Comparison of ENCODE assay signal across 9 cellular contexts in genomic region chr5:149724130-149724850, GRCh38. TPM values are rescaled to one million over a fixed set of nuclear protein-coding genes. Genes with fewer than 3 reads are reported as not detected.
A peak's percentile ranks its signal among the peaks of the same experiment; 100 is the strongest.
DNase-seq lines count a peak whose midpoint lies in the region; ATAC-seq and TF ChIP-seq lines count a peak whose summit lies in the region.
"Had no signal": no experiment of that assay in that cellular context is flagged by ENCODE, and none has a peak within 500 bp of the region (broad histone marks: within the 10 kb centered on the region; RNA-seq: fewer than 3 reads in every experiment).

No MANE protein-coding gene starts in this region.

- H3K36me3 ChIP-seq in Caco-2 (ENCODE audit: control insufficient read depth, insufficient read depth, low read length): no peaks in the 10 kb centered on the region

- no peaks in the 10 kb centered on the region for H3K4me1 ChIP-seq in Caco-2

- no peaks in the 10 kb centered on the region for H3K27me3 ChIP-seq in Caco-2 (replicated peaks; ENCODE audit: control insufficient read depth, insufficient read depth, low read length)

- no TSS peak for BruUV-seq in Caco-2 (replicated peaks; lab: Mats Ljungman, UMichigan)

- H3K36me3 Mint-ChIP-seq in activated CD4-positive, alpha-beta T cell treated with anti-CD3 and anti-CD28 coated beads, Interleukin-2, amount 10 ng/mL, durations not matched to agents 7 days and 5 days (ENCODE audit: low read depth): no peaks in the 10 kb centered on the region
- H3K36me3 Mint-ChIP-seq in stimulated activated naive B cell treated with anti-CD40 and anti-IgM and Interleukin-4, amounts not matched to agents 10 μg/mL and 1 μg/mL and 100 μg/mL, for 72 hours: no peaks in the 10 kb centered on the region
- no peaks in the 10 kb centered on the region for H3K36me3 Mint-ChIP-seq in Caco-2 (ENCODE audit: insufficient read depth, unreplicated experiment)

- CTCF ChIA-PET in activated CD4-positive, alpha-beta T cell treated with anti-CD3 and anti-CD28 coated beads, Interleukin-2, amount 10 ng/mL, durations not matched to agents 7 days and 5 days (lab: Charles Lee): interaction anchor here (0.6 to 1.6 kb wide), 3 partner anchors 12 to 642 kb away, joined by 3 to 4 read pairs (median 3); no protein-coding TSS in a partner anchor
- CTCF ChIA-PET in Caco-2 (lab: Charles Lee): interaction anchor here (1.0 kb wide), 1 partner anchor 57 kb away, joined by 3 read pairs; no protein-coding TSS in a partner anchor

- POLR2A ChIA-PET in activated CD4-positive, alpha-beta T cell treated with anti-CD3 and anti-CD28 coated beads, Interleukin-2, amount 10 ng/mL, durations not matched to agents 7 days and 5 days (lab: Charles Lee): interaction anchor here (0.7 kb wide), 1 partner anchor 353 kb away, joined by 3 read pairs; no protein-coding TSS in a partner anchor
- POLR2A ChIA-PET in Caco-2 (lab: Charles Lee): no interaction called here

- peak; percentile 94 for ATAC-seq in HG02678 (IDR thresholded peaks at IDR 0.05; ENCODE audit: unreplicated experiment)
- ATAC-seq in stimulated activated naive B cell treated with anti-CD40 and anti-IgM and Interleukin-4, amounts not matched to agents 10 μg/mL and 1 μg/mL and 100 μg/mL, for 72 hours (replicated peaks): peak; percentile 83 to 86

- H3K4me3 ChIP-seq in Caco-2 (ENCODE audit: low read depth, low read length): no peak overlapping the region

- intact Hi-C loops in Caco-2 (cut with micrococcal nuclease; ENCODE audit: unreplicated experiment): no loop called here

- no peaks in the 10 kb centered on the region for H3K9me3 ChIP-seq in Caco-2

- H3K27me3 Mint-ChIP-seq in activated CD4-positive, alpha-beta T cell treated with anti-CD3 and anti-CD28 coated beads, Interleukin-2, amount 10 ng/mL, durations not matched to agents 7 days and 5 days: peaks cover 6% of the 10 kb centered on the region
- H3K27me3 Mint-ChIP-seq in stimulated activated naive B cell treated with anti-CD40 and anti-IgM and Interleukin-4, amounts not matched to agents 10 μg/mL and 1 μg/mL and 100 μg/mL, for 72 hours: peaks cover 20 to 27% of the 10 kb centered on the region in 2 donors
- H3K27me3 Mint-ChIP-seq in Caco-2 (ENCODE audit: insufficient read depth, unreplicated experiment): no peaks in the 10 kb centered on the region

- no peaks in the 10 kb centered on the region for H3K9me3 Mint-ChIP-seq in activated CD4-positive, alpha-beta T cell treated with anti-CD3 and anti-CD28 coated beads, Interleukin-2, amount 10 ng/mL, durations not matched to agents 7 days and 5 days
- no peaks in the 10 kb centered on the region for H3K9me3 Mint-ChIP-seq in stimulated activated naive B cell treated with anti-CD40 and anti-IgM and Interleukin-4, amounts not matched to agents 10 μg/mL and 1 μg/mL and 100 μg/mL, for 72 hours
- no peaks in the 10 kb centered on the region for H3K9me3 Mint-ChIP-seq in Caco-2 (ENCODE audit: unreplicated experiment)

- DNase-seq in activated CD4-positive, alpha-beta T cell treated with anti-CD3 and anti-CD28 coated beads, Interleukin-2, amount 10 ng/mL, durations not matched to agents 7 days and 5 days: peak; percentile 30
- no peak for DNase-seq in activated CD4-positive, alpha-beta T cell treated with anti-CD3 and anti-CD28 coated beads for 4 hours
- DNase-seq in MV-4-11 (lab: John Stamatoyannopoulos, UW): peak; percentile 52
- no peak for DNase-seq in stimulated activated naive B cell treated with anti-CD40 and anti-IgM and Interleukin-4, amounts not matched to agents 10 μg/mL and 1 μg/mL and 100 μg/mL, for 72 hours
- DNase-seq in NCI-H524 (lab: John Stamatoyannopoulos, UW): no peak
- DNase-seq in UCSD-AML1 (lab: John Stamatoyannopoulos, UW; ENCODE audit: unreplicated experiment): no peak
- no peak for DNase-seq in Caco-2
- DNase-seq: substantia nigra had no signal

- H3K4me3 Mint-ChIP-seq in activated CD4-positive, alpha-beta T cell treated with anti-CD3 and anti-CD28 coated beads, Interleukin-2, amount 10 ng/mL, durations not matched to agents 7 days and 5 days: no peak overlapping the region
- H3K4me3 Mint-ChIP-seq in stimulated activated naive B cell treated with anti-CD40 and anti-IgM and Interleukin-4, amounts not matched to agents 10 μg/mL and 1 μg/mL and 100 μg/mL, for 72 hours: no peak overlapping the region
- no peak overlapping the region for H3K4me3 Mint-ChIP-seq in Caco-2 (ENCODE audit: unreplicated experiment)

- no peak for TF ChIP-seq CTCF in Caco-2 (IDR thresholded peaks at IDR 0.05; ENCODE audit: insufficient read depth in 1 of 2, low read depth in 1 of 2, low read length in 1 of 2, severe bottlenecking in 1 of 2, unreplicated experiment in 1 of 2)

- H3K4me1 Mint-ChIP-seq in activated CD4-positive, alpha-beta T cell treated with anti-CD3 and anti-CD28 coated beads, Interleukin-2, amount 10 ng/mL, durations not matched to agents 7 days and 5 days: peaks cover 9% of the 10 kb centered on the region
- H3K4me1 Mint-ChIP-seq in stimulated activated naive B cell treated with anti-CD40 and anti-IgM and Interleukin-4, amounts not matched to agents 10 μg/mL and 1 μg/mL and 100 μg/mL, for 72 hours: peaks cover 0 to 3% of the 10 kb centered on the region in 2 donors
- peaks cover 6% of the 10 kb centered on the region for H3K4me1 Mint-ChIP-seq in Caco-2 (ENCODE audit: low read depth, unreplicated experiment)

- peak overlapping the region; percentile 65 for H3K27ac Mint-ChIP-seq in activated CD4-positive, alpha-beta T cell treated with anti-CD3 and anti-CD28 coated beads, Interleukin-2, amount 10 ng/mL, durations not matched to agents 7 days and 5 days
- peak overlapping the region; percentile 25 for H3K27ac Mint-ChIP-seq in stimulated activated naive B cell treated with anti-CD40 and anti-IgM and Interleukin-4, amounts not matched to agents 10 μg/mL and 1 μg/mL and 100 μg/mL, for 72 hours
- no peak overlapping the region for H3K27ac Mint-ChIP-seq in Caco-2 (ENCODE audit: unreplicated experiment)

RNA-seq across cellular contexts. Expression of gene PPARGC1B, which starts 5.8 kb away (rescaled TPM):
- 1 to 10 TPM; 3.6 TPM for total RNA-seq in activated CD4-positive, alpha-beta T cell treated with anti-CD3 and anti-CD28 coated beads, Interleukin-2, amount 10 ng/mL, durations not matched to agents 7 days and 5 days
- total RNA-seq in Caco-2 (2022): 7.7 and 8.0 TPM in 2 replicates

Comparison
In these comparisons a context has a peak if more than half of its experiments do, and no peak if none do; other contexts are left out.
1. DNase-seq: peak in activated CD4-positive, alpha-beta T cell treated with anti-CD3 and anti-CD28 coated beads, Interleukin-2, amount 10 ng/mL, durations not matched to agents 7 days and 5 days (single experiment) and MV-4-11 (single experiment); none in activated CD4-positive, alpha-beta T cell treated with anti-CD3 and anti-CD28 coated beads for 4 hours (0 of 2), stimulated activated naive B cell treated with anti-CD40 and anti-IgM and Interleukin-4, amounts not matched to agents 10 μg/mL and 1 μg/mL and 100 μg/mL, for 72 hours (single experiment), NCI-H524 (0 of 2), UCSD-AML1 (single experiment) and Caco-2 (0 of 2).